Comparison of ENCODE assay signal across 1 cellular context in genomic region chr1:15744122-15744679, GRCh38.
TF ChIP-seq lines count a peak whose summit lies in the region.

No MANE protein-coding gene starts in this region.

TF ChIP-seq in HepG2, 621 proteins besides CTCF, POLR2A, EP300 and RAD21 (continued from another document and continues in another):
- 0 out of 2 replicates have a peak, but pooled peaks have one; percentile 62 for TF ChIP-seq ZNF33B (CRISPR knock-in tag; IDR thresholded peaks at IDR 0.05)
- TF ChIP-seq NONO (IDR thresholded peaks at IDR 0.05) = no peak
- TF ChIP-seq NONO (CRISPR knock-in tag; conservative IDR thresholded peaks at IDR 0.05) = peak; percentile 23; the same call in 1 of the 2 replicates
- peak; percentile 39; the same call in 1 of the 2 replicates for TF ChIP-seq ZGPAT (CRISPR knock-in tag; IDR thresholded peaks at IDR 0.05)
- no peak for TF ChIP-seq PHB2 (IDR thresholded peaks at IDR 0.05; ENCODE audit: partially characterized antibody)
- TF ChIP-seq SKIL (CRISPR knock-in tag; IDR thresholded peaks at IDR 0.05; ENCODE audit: borderline replicate concordance) = no peak
- no peak for TF ChIP-seq ZNF343 (CRISPR knock-in tag; IDR thresholded peaks at IDR 0.05)
- no peak for TF ChIP-seq NFYB (CRISPR knock-in tag; IDR thresholded peaks at IDR 0.05)
- TF ChIP-seq ZNF256 (CRISPR knock-in tag; conservative IDR thresholded peaks at IDR 0.05) = no peak
- TF ChIP-seq HNRNPK (IDR thresholded peaks at IDR 0.05; ENCODE audit: low read depth, low read length, poor library complexity, severe bottlenecking) = no peak
- TF ChIP-seq ZNF644 (CRISPR knock-in tag; IDR thresholded peaks at IDR 0.05; ENCODE audit: low read depth) = no peak
- TF ChIP-seq SMAD9 (CRISPR knock-in tag; IDR thresholded peaks at IDR 0.05) = no peak
- no peak for TF ChIP-seq PHF20 (CRISPR knock-in tag; IDR thresholded peaks at IDR 0.05)
- TF ChIP-seq, protein P1, sequence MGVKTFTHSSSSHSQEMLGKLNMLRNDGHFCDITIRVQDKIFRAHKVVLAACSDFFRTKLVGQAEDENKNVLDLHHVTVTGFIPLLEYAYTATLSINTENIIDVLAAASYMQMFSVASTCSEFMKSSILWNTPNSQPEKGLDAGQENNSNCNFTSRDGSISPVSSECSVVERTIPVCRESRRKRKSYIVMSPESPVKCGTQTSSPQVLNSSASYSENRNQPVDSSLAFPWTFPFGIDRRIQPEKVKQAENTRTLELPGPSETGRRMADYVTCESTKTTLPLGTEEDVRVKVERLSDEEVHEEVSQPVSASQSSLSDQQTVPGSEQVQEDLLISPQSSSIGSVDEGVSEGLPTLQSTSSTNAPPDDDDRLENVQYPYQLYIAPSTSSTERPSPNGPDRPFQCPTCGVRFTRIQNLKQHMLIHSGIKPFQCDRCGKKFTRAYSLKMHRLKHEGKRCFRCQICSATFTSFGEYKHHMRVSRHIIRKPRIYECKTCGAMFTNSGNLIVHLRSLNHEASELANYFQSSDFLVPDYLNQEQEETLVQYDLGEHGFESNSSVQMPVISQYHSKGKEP (CRISPR knock-in tag; IDR thresholded peaks at IDR 0.05) = no peak
- no peak for TF ChIP-seq ZNF207 (IDR thresholded peaks at IDR 0.05; ENCODE audit: borderline replicate concordance)
- TF ChIP-seq ZNF180 (CRISPR knock-in tag; IDR thresholded peaks at IDR 0.05; ENCODE audit: borderline replicate concordance, low read depth) = no peak
- TF ChIP-seq SRY (CRISPR knock-in tag; IDR thresholded peaks at IDR 0.05) = no peak
- TF ChIP-seq PLSCR1 (CRISPR knock-in tag; IDR thresholded peaks at IDR 0.05; ENCODE audit: borderline replicate concordance) = no peak
- TF ChIP-seq ZSCAN9 (CRISPR knock-in tag; IDR thresholded peaks at IDR 0.05; ENCODE audit: borderline replicate concordance) = no peak
- TF ChIP-seq ZNF747 (CRISPR knock-in tag; IDR thresholded peaks at IDR 0.05; ENCODE audit: borderline replicate concordance) = no peak
- TF ChIP-seq ZNF296 (CRISPR knock-in tag; conservative IDR thresholded peaks at IDR 0.05) = no peak
- no peak for TF ChIP-seq ZNF615 (CRISPR knock-in tag; IDR thresholded peaks at IDR 0.05; ENCODE audit: borderline replicate concordance)
- TF ChIP-seq GFI1 (CRISPR knock-in tag; IDR thresholded peaks at IDR 0.05; ENCODE audit: borderline replicate concordance) = no peak
- no peak for TF ChIP-seq TRIM24 (CRISPR knock-in tag; IDR thresholded peaks at IDR 0.05)
- no peak for TF ChIP-seq NFKBIZ (CRISPR knock-in tag; IDR thresholded peaks at IDR 0.05)
- no peak for TF ChIP-seq HOXA5 (CRISPR knock-in tag; IDR thresholded peaks at IDR 0.05)
- TF ChIP-seq, protein P2, sequence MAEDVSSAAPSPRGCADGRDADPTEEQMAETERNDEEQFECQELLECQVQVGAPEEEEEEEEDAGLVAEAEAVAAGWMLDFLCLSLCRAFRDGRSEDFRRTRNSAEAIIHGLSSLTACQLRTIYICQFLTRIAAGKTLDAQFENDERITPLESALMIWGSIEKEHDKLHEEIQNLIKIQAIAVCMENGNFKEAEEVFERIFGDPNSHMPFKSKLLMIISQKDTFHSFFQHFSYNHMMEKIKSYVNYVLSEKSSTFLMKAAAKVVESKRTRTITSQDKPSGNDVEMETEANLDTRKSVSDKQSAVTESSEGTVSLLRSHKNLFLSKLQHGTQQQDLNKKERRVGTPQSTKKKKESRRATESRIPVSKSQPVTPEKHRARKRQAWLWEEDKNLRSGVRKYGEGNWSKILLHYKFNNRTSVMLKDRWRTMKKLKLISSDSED (CRISPR knock-in tag; IDR thresholded peaks at IDR 0.05) = no peak
- TF ChIP-seq SAP130 (CRISPR knock-in tag; IDR thresholded peaks at IDR 0.05; ENCODE audit: low read depth) = peak; percentile 16; the same call in 1 of the 2 replicates
- TF ChIP-seq, protein P3, sequence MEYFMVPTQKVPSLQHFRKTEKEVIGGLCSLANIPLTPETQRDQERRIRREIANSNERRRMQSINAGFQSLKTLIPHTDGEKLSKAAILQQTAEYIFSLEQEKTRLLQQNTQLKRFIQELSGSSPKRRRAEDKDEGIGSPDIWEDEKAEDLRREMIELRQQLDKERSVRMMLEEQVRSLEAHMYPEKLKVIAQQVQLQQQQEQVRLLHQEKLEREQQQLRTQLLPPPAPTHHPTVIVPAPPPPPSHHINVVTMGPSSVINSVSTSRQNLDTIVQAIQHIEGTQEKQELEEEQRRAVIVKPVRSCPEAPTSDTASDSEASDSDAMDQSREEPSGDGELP (IDR thresholded peaks at IDR 0.05; ENCODE audit: borderline replicate concordance, low read depth) = no peak
- TF ChIP-seq BATF2 (CRISPR knock-in tag; IDR thresholded peaks at IDR 0.05) = no peak
- no peak for TF ChIP-seq RBAK (CRISPR knock-in tag; IDR thresholded peaks at IDR 0.05)
- TF ChIP-seq REXO4 (CRISPR knock-in tag; IDR thresholded peaks at IDR 0.05; ENCODE audit: borderline replicate concordance) = no peak
- TF ChIP-seq ZZZ3 (CRISPR knock-in tag; IDR thresholded peaks at IDR 0.05; ENCODE audit: borderline replicate concordance) = no peak
- TF ChIP-seq GZF1 (CRISPR knock-in tag; IDR thresholded peaks at IDR 0.05) = no peak
- no peak for TF ChIP-seq NR2F1 (CRISPR knock-in tag; IDR thresholded peaks at IDR 0.05)
- TF ChIP-seq ZNF574 (CRISPR knock-in tag; IDR thresholded peaks at IDR 0.05) = 0 out of 2 replicates have a peak, but pooled peaks have one; percentile 34
- no peak for TF ChIP-seq MIXL1 (CRISPR knock-in tag; IDR thresholded peaks at IDR 0.05)
- TF ChIP-seq ARNT2 (CRISPR knock-in tag; IDR thresholded peaks at IDR 0.05; ENCODE audit: low read depth) = no peak
- TF ChIP-seq NFYC (CRISPR knock-in tag; IDR thresholded peaks at IDR 0.05) = no peak
- no peak for TF ChIP-seq EHMT2 (IDR thresholded peaks at IDR 0.05; ENCODE audit: borderline replicate concordance, low read depth, low read length)
- peak; percentile 11 for TF ChIP-seq TEAD3 (CRISPR knock-in tag; optimal IDR thresholded peaks at IDR 0.05; ENCODE audit: borderline replicate concordance)
- TF ChIP-seq ZFP82 (CRISPR knock-in tag; IDR thresholded peaks at IDR 0.05; ENCODE audit: borderline replicate concordance) = no peak
- TF ChIP-seq E2F2 (CRISPR knock-in tag; IDR thresholded peaks at IDR 0.05; ENCODE audit: borderline replicate concordance) = no peak
- no peak for TF ChIP-seq CC2D1A (CRISPR knock-in tag; IDR thresholded peaks at IDR 0.05)
- no peak for TF ChIP-seq RFXAP (CRISPR knock-in tag; IDR thresholded peaks at IDR 0.05; ENCODE audit: borderline replicate concordance)
- TF ChIP-seq HNRNPL (IDR thresholded peaks at IDR 0.05; ENCODE audit: low read depth, low read length) = peak; percentile 75; the same call in 1 of the 2 replicates
- peak; percentile 44 for TF ChIP-seq STAG1 (CRISPR knock-in tag; IDR thresholded peaks at IDR 0.05)
- 0 out of 2 replicates have a peak, but pooled peaks have one; percentile 11 for TF ChIP-seq ZNF605 (CRISPR knock-in tag; IDR thresholded peaks at IDR 0.05)
- 0 out of 2 replicates have a peak, but pooled peaks have one; percentile 19 for TF ChIP-seq ZNF547 (CRISPR knock-in tag; IDR thresholded peaks at IDR 0.05)
- TF ChIP-seq ZNF768 (CRISPR knock-in tag; IDR thresholded peaks at IDR 0.05) = peak; percentile 70
